ENCODE assay signal across 14 cellular contexts in genomic region chr2:222303828-222304736, GRCh38. TPM values are rescaled to one million over a fixed set of nuclear protein-coding genes. Genes with fewer than 3 reads are reported as not detected.
DNase-seq lines count a peak whose midpoint lies in the region; FAIRE-seq and TF ChIP-seq lines count a peak whose summit lies in the region.
"Had no signal": no experiment of that assay in that cellular context is flagged by ENCODE, and none has a peak within 500 bp of the region (broad histone marks: within the 10 kb centered on the region; RNA-seq: fewer than 3 reads in every experiment).

No MANE protein-coding gene starts in this region.

- peaks cover 13% of the 10 kb centered on the region for H3K4me1 ChIP-seq in astrocyte (ENCODE audit: insufficient read depth, low read length)
- H3K4me1 ChIP-seq in ovary (ENCODE audit: insufficient read depth): peaks cover 2% of the 10 kb centered on the region

- no peak for TF ChIP-seq EP300 in ovary (IDR thresholded peaks at IDR 0.05)

- TF ChIP-seq CTCF in CD14-positive monocyte (IDR thresholded peaks at IDR 0.05) (no peak), HFFc6 (IDR thresholded peaks at IDR 0.05) (no peak), astrocyte (IDR thresholded peaks at IDR 0.05; ENCODE audit: insufficient read depth, low read depth, low read length) (no peak), nephron (IDR thresholded peaks at IDR 0.05; ENCODE audit: unreplicated experiment in 3 of 3) (no peak), ovary (IDR thresholded peaks at IDR 0.05) (no peak)

- intact Hi-C loops in CD14-positive monocyte (cut with micrococcal nuclease) (no loop called here), ovary (cut with DNase I) (no loop called here)

- peak overlapping the region in 6 of 7 donors; percentile 50 to 82 (median 57) for H3K27ac Mint-ChIP-seq in CD14-positive monocyte
- no peak overlapping the region for H3K27ac Mint-ChIP-seq in HFFc6
- H3K27ac Mint-ChIP-seq in astrocyte (ENCODE audit: unreplicated experiment): peak overlapping the region; percentile 66
- H3K27ac Mint-ChIP-seq in nephron: no peak overlapping the region

- no peak for FAIRE-seq in astrocyte (lab: Jason Lieb, UNC)
- FAIRE-seq: GM12891, keratinocyte had no signal

- POLR2A ChIA-PET in HEK293T (lab: Yijun Ruan, JAX): no interaction called here

- WGBS in ovary, 3 donors: 7 to 9% (median 8%) methylated on average over 38 of the region's 38 CpGs

- H3K4me1 Mint-ChIP-seq in CD14-positive monocyte (peaks cover 84% of the 10 kb centered on the region), HFFc6 (ENCODE audit: low read depth) (peaks cover 43% of the 10 kb centered on the region), astrocyte (ENCODE audit: low read depth, unreplicated experiment) (peaks cover 1% of the 10 kb centered on the region), nephron (peaks cover 41% of the 10 kb centered on the region)

- H2AFZ ChIP-seq in astrocyte (ENCODE audit: low read depth, low read length): no peak overlapping the region

- CTCF ChIA-PET in HEK293T (lab: Yijun Ruan, JAX): no interaction called here

- H3K36me3 ChIP-seq in astrocyte (ENCODE audit: insufficient read depth, low read length) (no peaks in the 10 kb centered on the region), ovary (no peaks in the 10 kb centered on the region)

- peaks cover 85 to 99% (median 94%) of the 10 kb centered on the region in 3 donors for H3K27me3 Mint-ChIP-seq in CD14-positive monocyte (ENCODE audit: low read depth in 3 of 3)
- peaks cover 33% of the 10 kb centered on the region for H3K27me3 Mint-ChIP-seq in HFFc6 (ENCODE audit: insufficient read depth)
- peaks cover 98% of the 10 kb centered on the region for H3K27me3 Mint-ChIP-seq in astrocyte (ENCODE audit: low read depth, unreplicated experiment)
- H3K27me3 Mint-ChIP-seq in nephron (ENCODE audit: low read depth): peaks cover 100% of the 10 kb centered on the region

- H3K36me3 Mint-ChIP-seq in CD14-positive monocyte (peaks cover 36 to 44% of the 10 kb centered on the region in 2 donors), HFFc6 (ENCODE audit: low read depth) (peaks cover 4% of the 10 kb centered on the region; the same call in 1 of the 2 replicates), astrocyte (ENCODE audit: low read depth, unreplicated experiment) (peaks cover 6% of the 10 kb centered on the region), nephron (ENCODE audit: low read depth) (no peaks in the 10 kb centered on the region)

- TF ChIP-seq POLR2A in ovary (IDR thresholded peaks at IDR 0.05): no peak

- peaks cover 28 to 88% (median 83%) of the 10 kb centered on the region in 7 donors for H3K9me3 Mint-ChIP-seq in CD14-positive monocyte
- H3K9me3 Mint-ChIP-seq in HFFc6: no peaks in the 10 kb centered on the region; the same call in 1 of the 2 replicates
- H3K9me3 Mint-ChIP-seq in astrocyte (ENCODE audit: unreplicated experiment): peaks cover 50% of the 10 kb centered on the region
- H3K9me3 Mint-ChIP-seq in nephron: peaks cover 4% of the 10 kb centered on the region

- H3K27me3 ChIP-seq in astrocyte (ENCODE audit: insufficient read depth, low read length) (peaks cover 94% of the 10 kb centered on the region), ovary (peaks cover 7% of the 10 kb centered on the region)

- H3K27ac ChIP-seq in astrocyte (ENCODE audit: low read depth, low read length): no peak overlapping the region
- H3K27ac ChIP-seq in ovary: no peak overlapping the region

- peaks cover 2% of the 10 kb centered on the region for H3K79me2 ChIP-seq in astrocyte (ENCODE audit: insufficient read depth, low read length)

- H4K20me1 ChIP-seq in astrocyte (ENCODE audit: insufficient read depth, low read length): no peaks in the 10 kb centered on the region

- H3K4me2 ChIP-seq in astrocyte (ENCODE audit: low read length): peak overlapping the region; percentile 83

- H3K4me3 Mint-ChIP-seq in CD14-positive monocyte (peak overlapping the region; percentile 94 to 96), HFFc6 (peak overlapping the region; percentile 28; the same call in 1 of the 2 replicates), astrocyte (ENCODE audit: unreplicated experiment) (no peak overlapping the region), nephron (peak overlapping the region; percentile 35 to 74 (median 69))

- H3K4me3 ChIP-seq in astrocyte (ENCODE audit: insufficient read depth, low read depth, low read length): no peak overlapping the region
- no peak overlapping the region for H3K4me3 ChIP-seq in ovary

- H3K9me3 ChIP-seq in astrocyte (ENCODE audit: insufficient read depth, low read depth, low read length): peaks cover 10% of the 10 kb centered on the region
- no peaks in the 10 kb centered on the region for H3K9me3 ChIP-seq in ovary
- H3K9me3 ChIP-seq: Caco-2 had no signal

- no peak for DNase-seq in CD14-positive monocyte (ENCODE audit: low spot score)
- DNase-seq in HFFc6: no peak
- no peak for DNase-seq in astrocyte (ENCODE audit: low read depth)
- DNase-seq in NCI-H1048 (lab: John Stamatoyannopoulos, UW): no peak
- no peak for DNase-seq in ovary
- no peak for DNase-seq in HEK293T (ENCODE audit: extremely low spot score)
- no peak for DNase-seq in stimulated activated CD4-positive, alpha-beta T cell treated with anti-CD3 and anti-CD28 coated beads, Interleukin-4, amount 100 ng/mL, for 1 hour
- DNase-seq: Caco-2 had no signal

- no peak overlapping the region for H3K9ac ChIP-seq in astrocyte (ENCODE audit: low read length)

TF ChIP-seq in HEK293T, 16 proteins besides CTCF, POLR2A, EP300 and RAD21:
- TF ChIP-seq SP1 (IDR thresholded peaks at IDR 0.05) (no peak), SUZ12 (IDR thresholded peaks at IDR 0.05) (no peak), HDGF (IDR thresholded peaks at IDR 0.05; ENCODE audit: borderline replicate concordance) (no peak), ARNT (IDR thresholded peaks at IDR 0.05) (no peak), L3MBTL2 (conservative IDR thresholded peaks at IDR 0.05) (no peak), ZNF384 (IDR thresholded peaks at IDR 0.05) (no peak), BHLHE40 (IDR thresholded peaks at IDR 0.05; ENCODE audit: borderline replicate concordance) (no peak), NFRKB (IDR thresholded peaks at IDR 0.05) (no peak), LEF1 (IDR thresholded peaks at IDR 0.05; ENCODE audit: borderline replicate concordance) (no peak), PKNOX1 (IDR thresholded peaks at IDR 0.05) (no peak), TARDBP (IDR thresholded peaks at IDR 0.05) (no peak), CTBP1 (IDR thresholded peaks at IDR 0.05; ENCODE audit: borderline replicate concordance) (no peak), ELF4 (IDR thresholded peaks at IDR 0.05) (no peak), FOXA1 (IDR thresholded peaks at IDR 0.05) (no peak), FOXK2 (IDR thresholded peaks at IDR 0.05) (no peak)
TF ChIP-seq in HEK293T: peak in this region for 0.

RNA-seq across cellular contexts. Expression of gene PAX3, which starts 5.3 kb away (rescaled TPM):
- polyA plus RNA-seq in CD14-positive monocyte (not detected), ovary (not detected)
- 10 to 100 TPM; 13.2 to 20.7 (median 16.4) TPM for total RNA-seq in HFFc6 (2021; fragmentation: NEBNext Ultra II Directional; extraction: Animal tissue kit (Norgen Biotek cat#: 25700))
- total RNA-seq in astrocyte (not detected in 2 replicates), ovary (not detected)
- total RNA-seq: Caco-2, fibroblast of lung, pulmonary artery endothelial cell had no signal
- polyA plus RNA-seq: fibroblast of lung, keratinocyte, urinary bladder had no signal

Comparison
In these comparisons a context has a peak if more than half of its experiments do, and no peak if none do; other contexts are left out.
1. H3K27ac Mint-ChIP-seq: peak in CD14-positive monocyte (6 of 7) and astrocyte (single experiment); none in HFFc6 (single experiment) and nephron (0 of 3).
2. RNA of gene PAX3, which starts 5.3 kb away (total RNA-seq): 13.2 to 20.7 TPM in HFFc6; not detected in astrocyte and not detected in ovary; every median in the first group is over 10 times any median in the second.